In genomic region chr5:126780165-126780827, GRCh38 we compare ENCODE assay signal across 8 cellular contexts. TPM values are rescaled to one million over a fixed set of nuclear protein-coding genes. Genes with fewer than 3 reads are reported as not detected.
A peak's percentile ranks its signal among the peaks of the same experiment; 100 is the strongest.
DNase-seq lines count a peak whose midpoint lies in the region; ATAC-seq and TF ChIP-seq lines count a peak whose summit lies in the region.

No MANE protein-coding gene starts in this region.

- peaks cover 0 to 33% (median 11%) of the 10 kb centered on the region in 12 donors for H3K4me1 ChIP-seq in heart left ventricle
- no peaks in the 10 kb centered on the region for H3K4me1 ChIP-seq in right cardiac atrium (ENCODE audit: control insufficient read depth, insufficient read depth, low read length)

- WGBS in heart left ventricle, 4 donors: 28 to 38% (median 34%) methylated on average over 7 of the region's 7 CpGs
- WGBS in right cardiac atrium: 30% methylated on average over 7 of the region's 7 CpGs

- DNase-seq in heart left ventricle (peak in 1 of 5 donors; percentile 10), right cardiac atrium (no peak), NB4 (ENCODE audit: low read depth) (peak; percentile 86), T-helper 9 cell (peak; percentile 33), cerebellar cortex (ENCODE audit: low spot score) (peak; percentile 88), medulla oblongata (ENCODE audit: extremely low spot score) (peak; percentile 86), superior temporal gyrus (ENCODE audit: extremely low spot score) (peak; percentile 85)

- no peak for TF ChIP-seq POLR2A in heart left ventricle (IDR thresholded peaks at IDR 0.05)
- TF ChIP-seq POLR2A in NB4 (IDR thresholded peaks at IDR 0.05; ENCODE audit: extremely low read depth, insufficient read length): no peak

- no peak overlapping the region for H3K27ac ChIP-seq in heart left ventricle
- H3K27ac ChIP-seq in right cardiac atrium (ENCODE audit: low read length): no peak overlapping the region

- peak; percentile 40 to 75 (median 61) for TF ChIP-seq CTCF in heart left ventricle (IDR thresholded peaks at IDR 0.05)
- TF ChIP-seq CTCF in NB4 (IDR thresholded peaks at IDR 0.05; ENCODE audit: low read depth, low read length): peak; percentile 50

- no peaks in the 10 kb centered on the region for H3K27me3 ChIP-seq in heart left ventricle
- no peaks in the 10 kb centered on the region for H3K27me3 ChIP-seq in right cardiac atrium (ENCODE audit: control insufficient read depth, insufficient read depth)

- no peak for ATAC-seq in heart left ventricle
- no peak for ATAC-seq in right cardiac atrium
- ATAC-seq in HG03378 (IDR thresholded peaks at IDR 0.05; ENCODE audit: unreplicated experiment): no peak

- peak overlapping the region in 1 of 12 donors; percentile 88 for H3K4me3 ChIP-seq in heart left ventricle
- no peak overlapping the region for H3K4me3 ChIP-seq in right cardiac atrium (ENCODE audit: low read length)
- H3K4me3 ChIP-seq in NB4 (ENCODE audit: low read depth, low read length): peak overlapping the region; percentile 99

- intact Hi-C loops in heart left ventricle (cut with DNase I) (loop anchor here in 7 of 10 donors (1.0 to 10.0 kb wide), 4 partner anchors 103 to 445 kb away; no protein-coding TSS in a partner anchor), right cardiac atrium (cut with DNase I) (loop anchor here in 2 of 4 donors (2.0 to 10.0 kb wide), 2 partner anchors 103 to 105 kb away; no protein-coding TSS in a partner anchor)

- H3K9me3 ChIP-seq in heart left ventricle (no peaks in the 10 kb centered on the region), right cardiac atrium (ENCODE audit: control insufficient read depth, low read length) (no peaks in the 10 kb centered on the region)

- no peaks in the 10 kb centered on the region for H3K36me3 ChIP-seq in heart left ventricle

RNA-seq across cellular contexts. Expression of gene LMNB1, which starts 3.4 kb away (rescaled TPM):
- 10 to 100 TPM in 1 of 9 donors, 1 to 10 TPM in 8; 1.3 to 27.8 (median 1.8) TPM for total RNA-seq in heart left ventricle
- 1 to 10 TPM in 1 of 2 donors, under 1 TPM in 1; 0.27 to 1.9 TPM for polyA plus RNA-seq in heart left ventricle
- total RNA-seq in right cardiac atrium: 1 to 10 TPM; 1.2 to 3.6 (median 2.4) TPM
- polyA plus RNA-seq in right cardiac atrium: 0.43 TPM

Comparison
In these comparisons a context has a peak if more than half of its experiments do, and no peak if none do; other contexts are left out.
1. DNase-seq: peak in NB4 (single experiment), T-helper 9 cell (single experiment), cerebellar cortex (single experiment), medulla oblongata (single experiment) and superior temporal gyrus (single experiment); none in right cardiac atrium (0 of 3).